ENCODE assay signal across 1 cellular context in genomic region chr12:57611810-57612710, GRCh38.
TF ChIP-seq lines count a peak whose summit lies in the region.

No MANE protein-coding gene starts in this region.

TF ChIP-seq in HEK293, 187 proteins besides CTCF, POLR2A, EP300 and RAD21 (continued from another document):
- TF ChIP-seq REST (tag by site-specific recombination; IDR thresholded peaks at IDR 0.05) = no peak
- no peak for TF ChIP-seq PBX3 (CRISPR knock-in tag; IDR thresholded peaks at IDR 0.05)
- TF ChIP-seq ZNF140 (tag by site-specific recombination; IDR thresholded peaks at IDR 0.05) = no peak
- TF ChIP-seq ZNF366 (tag by site-specific recombination; conservative IDR thresholded peaks at IDR 0.05) = peak; percentile 37; the same call in 1 of the 2 replicates
